Comparison of ENCODE assay signal across 27 cellular contexts in the genomic region with DNA sequence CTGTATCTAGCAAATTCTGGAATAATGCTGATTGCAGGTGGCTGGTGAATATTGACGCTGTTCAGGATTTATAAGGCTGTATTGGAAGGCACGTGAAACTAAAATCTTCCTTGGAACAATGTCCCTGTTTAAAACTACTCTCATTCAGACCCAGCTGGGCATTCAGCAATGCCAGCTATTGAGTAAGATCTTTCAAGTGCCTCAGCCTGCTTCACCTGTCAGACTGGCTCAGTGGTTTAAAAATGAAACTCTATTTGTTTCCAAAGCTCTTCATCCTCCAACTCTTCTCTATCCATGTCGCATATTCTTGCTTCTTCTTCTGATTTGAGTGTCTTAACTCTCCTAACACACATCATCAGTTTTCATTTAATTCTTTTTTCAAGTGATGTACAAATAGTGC.
DNase-seq lines count a peak whose midpoint lies in the region; ATAC-seq and TF ChIP-seq lines count a peak whose summit lies in the region.
"Had no signal": no experiment of that assay in that cellular context is flagged by ENCODE, and none has a peak within 500 bp of the region (broad histone marks: within the 10 kb centered on the region; RNA-seq: fewer than 3 reads in every experiment).

No MANE protein-coding gene starts in this region.

- H3K27me3 ChIP-seq in endocrine pancreas (ENCODE audit: control insufficient read depth, insufficient read depth, low read length), result no peaks in the 10 kb centered on the region
- H3K27me3 ChIP-seq in prostate gland (replicated peaks; ENCODE audit: insufficient read depth), result no peaks in the 10 kb centered on the region
- H3K27me3 ChIP-seq in colonic mucosa, result no peaks in the 10 kb centered on the region
- H3K27me3 ChIP-seq: ascending aorta; BLaER1 treated with 17β-estradiol and CSF1 and Interleukin-3, amounts not matched to agents 10 nM and 100 nM; gastrocnemius medialis had no signal

- H3K9me3 ChIP-seq in endocrine pancreas (ENCODE audit: control insufficient read depth, low read length) (no peaks in the 10 kb centered on the region), prostate gland (no peaks in the 10 kb centered on the region), colonic mucosa (no peaks in the 10 kb centered on the region)
- H3K9me3 ChIP-seq: ascending aorta; BLaER1 treated with 17β-estradiol and CSF1 and Interleukin-3, amounts not matched to agents 10 nM and 100 nM; gastrocnemius medialis; thoracic aorta had no signal

- H3K27ac ChIP-seq in prostate gland, result no peak overlapping the region
- no peak overlapping the region for H3K27ac ChIP-seq in colonic mucosa
- H3K27ac ChIP-seq: ascending aorta; BLaER1 treated with 17β-estradiol and CSF1 and Interleukin-3, amounts not matched to agents 10 nM and 100 nM; gastrocnemius medialis; thoracic aorta had no signal

- H3K4me3 Mint-ChIP-seq in natural killer cell treated with Interleukin-12 subunit alpha and Interleukin-12 subunit beta and Interleukin-15 and Interleukin-18, amount 100 ng/mL, for 72 hours, result no peak overlapping the region
- H3K4me3 Mint-ChIP-seq: activated CD4-positive, alpha-beta T cell treated with anti-CD3 and anti-CD28 coated beads for 36 hours; activated naive CD8-positive, alpha-beta T cell treated with anti-CD3 and anti-CD28 coated beads, Interleukin-2, amount 10 ng/mL, durations not matched to agents 7 days and 5 days; activated T-cell treated with anti-CD3 and anti-CD28 coated beads, Interleukin-2, amount 50 U/mL, for 24 hours had no signal

- peak; percentile 56 for DNase-seq in DMS79 (lab: John Stamatoyannopoulos, UW)
- DNase-seq in NCI-H2107 (lab: John Stamatoyannopoulos, UW), result peak; percentile 42
- peak; percentile 40 for DNase-seq in prostate gland (ENCODE audit: low spot score)
- DNase-seq in OCI-M1 (lab: John Stamatoyannopoulos, UW), result no peak
- DNase-seq in natural killer cell treated with Interleukin-12 subunit alpha and Interleukin-12 subunit beta and Interleukin-15 and Interleukin-18, amount 100 ng/mL, for 72 hours (ENCODE audit: low spot score), result no peak
- DNase-seq in colonic mucosa, result no peak
- DNase-seq: activated CD4-positive, alpha-beta T cell treated with anti-CD3 and anti-CD28 coated beads for 36 hours; activated CD8-positive, alpha-beta memory T cell treated with anti-CD3 and anti-CD28 coated beads for 24 hours; activated gamma-delta T cell; activated naive CD8-positive, alpha-beta T cell treated with anti-CD3 and anti-CD28 coated beads, Interleukin-2, amount 10 ng/mL, durations not matched to agents 7 days and 5 days; activated T-cell treated with anti-CD3 and anti-CD28 coated beads, Interleukin-2, amount 50 U/mL, for 24 hours; central memory CD4-positive, alpha-beta T cell; COR-L47; dermis blood vessel endothelial cell; gastrocnemius medialis; hippocampal formation; NCI-H146; NCI-H446 treated with DMSO at 0.1 percent for 48 hours; nucleus accumbens; stimulated activated naive CD4-positive, alpha-beta T cell treated with Interleukin-2 at 50 U/mL for 16 hours had no signal

- H3K9ac ChIP-seq in endocrine pancreas (ENCODE audit: control insufficient read depth, insufficient read depth, low read length) (no peak overlapping the region), colonic mucosa (ENCODE audit: low read depth in 2 of 2, low read length in 2 of 2) (no peak overlapping the region)
- H3K9ac ChIP-seq: BLaER1 treated with 17β-estradiol and CSF1 and Interleukin-3, amounts not matched to agents 10 nM and 100 nM had no signal

- H3K36me3 Mint-ChIP-seq in natural killer cell treated with Interleukin-12 subunit alpha and Interleukin-12 subunit beta and Interleukin-15 and Interleukin-18, amount 100 ng/mL, for 72 hours, result no peaks in the 10 kb centered on the region
- H3K36me3 Mint-ChIP-seq: activated naive CD8-positive, alpha-beta T cell treated with anti-CD3 and anti-CD28 coated beads, Interleukin-2, amount 10 ng/mL, durations not matched to agents 7 days and 5 days had no signal

- peaks cover 18% of the 10 kb centered on the region for H3K4me1 ChIP-seq in endocrine pancreas (ENCODE audit: control insufficient read depth, insufficient read depth, low read length)
- no peaks in the 10 kb centered on the region for H3K4me1 ChIP-seq in prostate gland (replicated peaks)
- no peaks in the 10 kb centered on the region for H3K4me1 ChIP-seq in colonic mucosa
- H3K4me1 ChIP-seq: ascending aorta, gastrocnemius medialis had no signal

- no peak for TF ChIP-seq CTCF in prostate gland (IDR thresholded peaks at IDR 0.05)
- no peak for TF ChIP-seq CTCF in colonic mucosa (IDR thresholded peaks at IDR 0.05)

- no peaks in the 10 kb centered on the region for H3K27me3 Mint-ChIP-seq in natural killer cell treated with Interleukin-12 subunit alpha and Interleukin-12 subunit beta and Interleukin-15 and Interleukin-18, amount 100 ng/mL, for 72 hours
- H3K27me3 Mint-ChIP-seq: activated T-cell treated with anti-CD3 and anti-CD28 coated beads, Interleukin-2, amount 50 U/mL, for 24 hours had no signal

- no peak for TF ChIP-seq POLR2A in prostate gland (IDR thresholded peaks at IDR 0.05)

- H3K27ac Mint-ChIP-seq in natural killer cell treated with Interleukin-12 subunit alpha and Interleukin-12 subunit beta and Interleukin-15 and Interleukin-18, amount 100 ng/mL, for 72 hours, result no peak overlapping the region
- H3K27ac Mint-ChIP-seq: activated CD4-positive, alpha-beta T cell treated with anti-CD3 and anti-CD28 coated beads for 36 hours; activated naive CD8-positive, alpha-beta T cell treated with anti-CD3 and anti-CD28 coated beads, Interleukin-2, amount 10 ng/mL, durations not matched to agents 7 days and 5 days; activated T-cell treated with anti-CD3 and anti-CD28 coated beads, Interleukin-2, amount 50 U/mL, for 24 hours had no signal

- no peaks in the 10 kb centered on the region for H3K4me1 Mint-ChIP-seq in natural killer cell treated with Interleukin-12 subunit alpha and Interleukin-12 subunit beta and Interleukin-15 and Interleukin-18, amount 100 ng/mL, for 72 hours (ENCODE audit: low read depth in 2 of 2)
- H3K4me1 Mint-ChIP-seq: activated CD4-positive, alpha-beta T cell treated with anti-CD3 and anti-CD28 coated beads for 36 hours; activated naive CD8-positive, alpha-beta T cell treated with anti-CD3 and anti-CD28 coated beads, Interleukin-2, amount 10 ng/mL, durations not matched to agents 7 days and 5 days had no signal

- no peaks in the 10 kb centered on the region for H3K36me3 ChIP-seq in endocrine pancreas (ENCODE audit: control insufficient read depth, insufficient read depth, low read length)
- H3K36me3 ChIP-seq in prostate gland, result no peaks in the 10 kb centered on the region
- H3K36me3 ChIP-seq in colonic mucosa, result no peaks in the 10 kb centered on the region
- H3K36me3 ChIP-seq: ascending aorta; BLaER1 treated with 17β-estradiol and CSF1 and Interleukin-3, amounts not matched to agents 10 nM and 100 nM; gastrocnemius medialis; thoracic aorta had no signal

- H3K4me3 ChIP-seq in endocrine pancreas (ENCODE audit: control insufficient read depth, insufficient read depth, low read length) (peak overlapping the region; percentile 76), prostate gland (no peak overlapping the region), colonic mucosa (no peak overlapping the region)
- H3K4me3 ChIP-seq: ascending aorta; BLaER1 treated with 17β-estradiol and CSF1 and Interleukin-3, amounts not matched to agents 10 nM and 100 nM; gastrocnemius medialis; K562; thoracic aorta had no signal

- ATAC-seq in natural killer cell treated with Interleukin-12 subunit alpha and Interleukin-12 subunit beta and Interleukin-15 and Interleukin-18, amount 100 ng/mL, for 72 hours, result no peak
- ATAC-seq: activated CD4-positive, alpha-beta T cell treated with anti-CD3 and anti-CD28 coated beads for 36 hours; gastrocnemius medialis; HCT116; K562; Panc1 had no signal

- intact Hi-C loops in prostate gland (cut with DNase I), result no loop called here
- intact Hi-C loops in colonic mucosa (cut with DNase I), result no loop called here

- WGBS in prostate gland, result 49% methylated on average over 3 of the region's 3 CpGs

- H3K9me3 Mint-ChIP-seq in natural killer cell treated with Interleukin-12 subunit alpha and Interleukin-12 subunit beta and Interleukin-15 and Interleukin-18, amount 100 ng/mL, for 72 hours, result peaks cover 4% of the 10 kb centered on the region
- H3K9me3 Mint-ChIP-seq: activated naive CD8-positive, alpha-beta T cell treated with anti-CD3 and anti-CD28 coated beads, Interleukin-2, amount 10 ng/mL, durations not matched to agents 7 days and 5 days; activated T-cell treated with anti-CD3 and anti-CD28 coated beads, Interleukin-2, amount 50 U/mL, for 24 hours had no signal

Comparison
In these comparisons a context has a peak if more than half of its experiments do, and no peak if none do; other contexts are left out.
1. DNase-seq: peak in DMS79 (single experiment), NCI-H2107 (single experiment) and prostate gland (single experiment); none in OCI-M1 (single experiment), natural killer cell treated with Interleukin-12 subunit alpha and Interleukin-12 subunit beta and Interleukin-15 and Interleukin-18, amount 100 ng/mL, for 72 hours (single experiment) and colonic mucosa (single experiment).